Comparison of ENCODE assay signal across 15 cellular contexts in the genomic region with DNA sequence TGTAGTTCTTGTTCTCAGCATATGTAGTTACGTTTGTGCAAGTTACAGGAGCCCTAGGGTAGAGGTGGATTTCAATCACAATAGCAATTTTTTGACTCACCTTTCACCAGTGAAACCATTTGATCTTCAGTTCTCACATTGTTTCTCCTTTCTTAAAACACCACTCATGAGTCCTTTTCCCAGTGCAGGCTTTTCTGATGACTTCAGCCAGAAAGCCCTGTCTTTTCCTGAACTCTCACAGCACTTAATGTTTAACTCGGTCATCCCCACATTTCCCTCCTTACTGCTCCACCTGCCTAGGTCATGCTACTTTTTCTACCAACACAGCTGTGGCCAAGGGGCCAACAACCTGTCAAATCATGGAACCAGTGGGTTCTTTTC. TPM values are rescaled to one million over a fixed set of nuclear protein-coding genes. Genes with fewer than 3 reads are reported as not detected.
A peak's percentile ranks its signal among the peaks of the same experiment; 100 is the strongest.
DNase-seq lines count a peak whose midpoint lies in the region; ATAC-seq and TF ChIP-seq lines count a peak whose summit lies in the region.
"Had no signal": no experiment of that assay in that cellular context is flagged by ENCODE, and none has a peak within 500 bp of the region (broad histone marks: within the 10 kb centered on the region; RNA-seq: fewer than 3 reads in every experiment).

No MANE protein-coding gene starts in this region.

- ATAC-seq in GM19395 (IDR thresholded peaks at IDR 0.05; ENCODE audit: unreplicated experiment) (peak; percentile 51), HG02885 (IDR thresholded peaks at IDR 0.05; ENCODE audit: poor library complexity, unreplicated experiment) (peak; percentile 44), SK-N-SH treated with all-trans-retinoic acid at 6 μM for 48 hours (no peak)

- no peaks in the 10 kb centered on the region for H3K27me3 Mint-ChIP-seq in type B pancreatic cell

- no peaks in the 10 kb centered on the region for H3K36me3 ChIP-seq in esophagus (ENCODE audit: control insufficient read depth in 2 of 2, insufficient read depth in 2 of 2, low read length in 1 of 2)
- H3K36me3 ChIP-seq: tibial nerve had no signal

- H3K36me3 Mint-ChIP-seq in type B pancreatic cell: peaks cover 6% of the 10 kb centered on the region
- H3K36me3 Mint-ChIP-seq: activated naive CD4-positive, alpha-beta T cell treated with anti-CD3 and anti-CD28 coated beads, Interleukin-2, amount 50 U/mL, for 24 hours had no signal

- H3K9me3 ChIP-seq in esophagus (ENCODE audit: control insufficient read depth in 2 of 2, insufficient read depth in 1 of 2, low read depth in 1 of 2, low read length in 1 of 2): no peaks in the 10 kb centered on the region
- H3K9me3 ChIP-seq: tibial nerve had no signal

- peak overlapping the region; percentile 63 to 71 for H3K27ac ChIP-seq in esophagus (ENCODE audit: low read depth in 2 of 2, low read length in 1 of 2)

- H3K9me3 Mint-ChIP-seq in type B pancreatic cell: no peaks in the 10 kb centered on the region
- H3K9me3 Mint-ChIP-seq: activated naive CD4-positive, alpha-beta T cell treated with anti-CD3 and anti-CD28 coated beads, Interleukin-2, amount 50 U/mL, for 24 hours had no signal

- peaks cover 9% of the 10 kb centered on the region for H3K4me1 Mint-ChIP-seq in type B pancreatic cell (ENCODE audit: unreplicated experiment)
- H3K4me1 Mint-ChIP-seq: activated naive CD4-positive, alpha-beta T cell treated with anti-CD3 and anti-CD28 coated beads, Interleukin-2, amount 50 U/mL, for 24 hours had no signal

- DNase-seq in type B pancreatic cell (ENCODE audit: extremely low spot score, unreplicated experiment) (no peak), MV-4-11 (lab: John Stamatoyannopoulos, UW) (no peak), NCI-H2196 treated with DMSO at 0.1 percent for 48 hours (lab: John Stamatoyannopoulos, UW; ENCODE audit: unreplicated experiment) (no peak), SIG-M5 treated with dmso at 0.1 percent for 504 hours (lab: John Stamatoyannopoulos, UW; ENCODE audit: unreplicated experiment) (no peak)
- DNase-seq: activated CD8-positive, alpha-beta memory T cell treated with anti-CD3 and anti-CD28 coated beads for 24 hours; hypothalamus; mammary epithelial cell; NCI-H1092 treated with DMSO at 0.1 percent for 48 hours; T1000 had no signal

- H3K4me3 ChIP-seq in esophagus (ENCODE audit: low read depth in 1 of 2, low read length in 2 of 2): no peak overlapping the region
- H3K4me3 ChIP-seq: tibial nerve had no signal

- peak overlapping the region; percentile 23 for H3K4me3 Mint-ChIP-seq in type B pancreatic cell
- H3K4me3 Mint-ChIP-seq: activated naive CD4-positive, alpha-beta T cell treated with anti-CD3 and anti-CD28 coated beads, Interleukin-2, amount 50 U/mL, for 24 hours had no signal

- peak overlapping the region; percentile 22 for H3K27ac Mint-ChIP-seq in type B pancreatic cell
- H3K27ac Mint-ChIP-seq: activated naive CD4-positive, alpha-beta T cell treated with anti-CD3 and anti-CD28 coated beads, Interleukin-2, amount 50 U/mL, for 24 hours had no signal

- WGBS in esophagus, 2 donors: 35 to 38% methylated on average over 2 of the region's 2 CpGs

- H3K4me1 ChIP-seq in esophagus (ENCODE audit: control insufficient read depth in 2 of 2, insufficient read depth in 2 of 2, low read length in 1 of 2): peaks cover 0 to 2% of the 10 kb centered on the region in 2 donors

- TF ChIP-seq CTCF in type B pancreatic cell (conservative IDR thresholded peaks at IDR 0.05): no peak

- H3K27me3 ChIP-seq in esophagus (ENCODE audit: control insufficient read depth in 1 of 2, insufficient read depth in 2 of 2, low read length in 2 of 2): no peaks in the 10 kb centered on the region
- H3K27me3 ChIP-seq: tibial nerve had no signal

TF ChIP-seq in SK-N-SH treated with all-trans-retinoic acid at 6 μM for 48 hours, 23 proteins besides CTCF, POLR2A, EP300 and RAD21:
- TF ChIP-seq OSR1 (CRISPR knock-in tag; IDR thresholded peaks at IDR 0.05): no peak
- no peak for TF ChIP-seq TOX (CRISPR knock-in tag; IDR thresholded peaks at IDR 0.05; ENCODE audit: borderline replicate concordance)

RNA-seq across cellular contexts. Expression of a gene that starts 37.9 kb away (rescaled TPM):
- polyA plus RNA-seq in esophagus: 1 to 10 TPM; 5.9 to 6.5 TPM
- total RNA-seq in type B pancreatic cell (ENCODE audit: low replicate concordance): 24.9 and 44.1 TPM in 2 replicates
